1 cellular context compared by ENCODE assay signal in genomic region chr11:76266701-76267100, GRCh38.
TF ChIP-seq lines count a peak whose summit lies in the region.

No MANE protein-coding gene starts in this region.

TF ChIP-seq in A549, 52 proteins besides CTCF, POLR2A, EP300 and RAD21 (continued from another document):
- no peak for TF ChIP-seq HMGXB4 (CRISPR knock-in tag; IDR thresholded peaks at IDR 0.05; ENCODE audit: borderline replicate concordance)
- no peak for TF ChIP-seq HOXB13 (CRISPR knock-in tag; IDR thresholded peaks at IDR 0.05; ENCODE audit: low read depth)
- TF ChIP-seq ZSCAN20 (CRISPR knock-in tag; IDR thresholded peaks at IDR 0.05), result no peak
- no peak for TF ChIP-seq FOXS1 (CRISPR knock-in tag; IDR thresholded peaks at IDR 0.05)
